27 cellular contexts compared by ENCODE assay signal in genomic region chr2:75022516-75022915, GRCh38.
DNase-seq lines count a peak whose midpoint lies in the region; ATAC-seq, FAIRE-seq and TF ChIP-seq lines count a peak whose summit lies in the region.
"Had no signal": no experiment of that assay in that cellular context is flagged by ENCODE, and none has a peak within 500 bp of the region (broad histone marks: within the 10 kb centered on the region; RNA-seq: fewer than 3 reads in every experiment).

No MANE protein-coding gene starts in this region.

- H3K4me1 ChIP-seq in stomach, result no peaks in the 10 kb centered on the region
- H3K4me1 ChIP-seq: esophagus muscularis mucosa, sigmoid colon had no signal

- no peak for ATAC-seq in GM18511 (IDR thresholded peaks at IDR 0.05; ENCODE audit: unreplicated experiment)
- ATAC-seq in GM18498 (IDR thresholded peaks at IDR 0.05; ENCODE audit: unreplicated experiment), result no peak
- ATAC-seq: activated naive CD4-positive, alpha-beta T cell treated with anti-CD3 and anti-CD28 coated beads, Interleukin-2, amount 50 U/mL, for 72 hours; activated T-helper 17 cell treated with anti-CD3 and anti-CD28 coated beads, Interleukin-2, amount 50 U/mL, for 72 hours; CD8-positive, alpha-beta T cell; effector memory CD8-positive, alpha-beta T cell; GM12878 had no signal

- in situ Hi-C loops in astrocyte of the spinal cord (cut with HindIII; ENCODE audit: low sequenced_read_pairs), result no loop called here

- no peaks in the 10 kb centered on the region for H3K9me3 ChIP-seq in stomach
- H3K9me3 ChIP-seq: esophagus muscularis mucosa, ovary, sigmoid colon had no signal

- H3K36me3 ChIP-seq in stomach, result no peaks in the 10 kb centered on the region
- H3K36me3 ChIP-seq: esophagus muscularis mucosa, ovary, sigmoid colon had no signal

- H3K27me3 ChIP-seq in stomach, result no peaks in the 10 kb centered on the region
- H3K27me3 ChIP-seq: esophagus muscularis mucosa, ovary, sigmoid colon had no signal

- CTCF ChIA-PET in AG04449 (lab: Yijun Ruan, JAX), result interaction anchor here (1.0 to 1.4 kb wide), 2 partner anchors 10 to 44 kb away, joined by 3 to 4 read pairs; no protein-coding TSS in a partner anchor

- peak; percentile 21 for DNase-seq in AG04449 (ENCODE audit: low read depth, low spot score)
- DNase-seq in HTR-8/SVneo (ENCODE audit: insufficient read length, low spot score), result peak; percentile 35
- DNase-seq in astrocyte of the spinal cord (ENCODE audit: low read depth, low spot score), result peak; percentile 33
- DNase-seq in iris pigment epithelial cell (ENCODE audit: low read depth), result peak; percentile 66
- no peak for DNase-seq in RKO (ENCODE audit: low spot score)
- no peak for DNase-seq in stomach
- DNase-seq: activated CD4-positive, alpha-beta T cell treated with anti-CD3 and anti-CD28 coated beads, Interleukin-2, amount 50 U/mL, for 1 hour; CD8-positive, alpha-beta T cell; DMS153; effector memory CD8-positive, alpha-beta T cell; head of caudate nucleus; left cardiac atrium; naive B cell; NCI-H1417; NCI-H2171; NCI-H526 treated with DMSO at 0.1 percent for 48 hours; ovary; sigmoid colon; substantia nigra had no signal

- POLR2A ChIA-PET in AG04449 (lab: Yijun Ruan, JAX), result interaction anchor here (1.3 kb wide), 1 partner anchor 78 kb away, joined by 3 read pairs; no protein-coding TSS in a partner anchor

- no peak overlapping the region for H3K4me3 ChIP-seq in AG04449 (ENCODE audit: low read depth, low read length)
- no peak overlapping the region for H3K4me3 ChIP-seq in astrocyte of the spinal cord (ENCODE audit: low read depth, low read length)
- no peak overlapping the region for H3K4me3 ChIP-seq in stomach
- H3K4me3 ChIP-seq: esophagus muscularis mucosa, GM12878, ovary, sigmoid colon had no signal

- TF ChIP-seq EP300 in stomach (IDR thresholded peaks at IDR 0.05), result no peak

- no peak overlapping the region for H3K27ac ChIP-seq in stomach
- H3K27ac ChIP-seq: esophagus muscularis mucosa, ovary, RWPE1, sigmoid colon had no signal

- intact Hi-C loops in stomach (cut with DNase I; ENCODE audit: low total_unique reads), result no loop called here

- WGBS in stomach, 5 donors, result 74 to 89% (median 81%) methylated on average over 1 of the region's 1 CpG

- no peak for TF ChIP-seq POLR2A in stomach (IDR thresholded peaks at IDR 0.05)

- TF ChIP-seq CTCF in AG04449 (IDR thresholded peaks at IDR 0.05; ENCODE audit: insufficient read depth, low read length, missing control alignments) (no peak), astrocyte of the spinal cord (IDR thresholded peaks at IDR 0.05; ENCODE audit: low read depth, low read length) (no peak), stomach (IDR thresholded peaks at IDR 0.05) (no peak)

- FAIRE-seq in HTR-8/SVneo (lab: Jason Lieb, UNC), result no peak
- FAIRE-seq: colon, GM12878 had no signal

Comparison
In these comparisons a context has a peak if more than half of its experiments do, and no peak if none do; other contexts are left out.
1. DNase-seq: peak in AG04449 (single experiment), HTR-8/SVneo (single experiment), astrocyte of the spinal cord (single experiment) and iris pigment epithelial cell (single experiment); none in RKO (single experiment) and stomach (single experiment).